In the genomic region with DNA sequence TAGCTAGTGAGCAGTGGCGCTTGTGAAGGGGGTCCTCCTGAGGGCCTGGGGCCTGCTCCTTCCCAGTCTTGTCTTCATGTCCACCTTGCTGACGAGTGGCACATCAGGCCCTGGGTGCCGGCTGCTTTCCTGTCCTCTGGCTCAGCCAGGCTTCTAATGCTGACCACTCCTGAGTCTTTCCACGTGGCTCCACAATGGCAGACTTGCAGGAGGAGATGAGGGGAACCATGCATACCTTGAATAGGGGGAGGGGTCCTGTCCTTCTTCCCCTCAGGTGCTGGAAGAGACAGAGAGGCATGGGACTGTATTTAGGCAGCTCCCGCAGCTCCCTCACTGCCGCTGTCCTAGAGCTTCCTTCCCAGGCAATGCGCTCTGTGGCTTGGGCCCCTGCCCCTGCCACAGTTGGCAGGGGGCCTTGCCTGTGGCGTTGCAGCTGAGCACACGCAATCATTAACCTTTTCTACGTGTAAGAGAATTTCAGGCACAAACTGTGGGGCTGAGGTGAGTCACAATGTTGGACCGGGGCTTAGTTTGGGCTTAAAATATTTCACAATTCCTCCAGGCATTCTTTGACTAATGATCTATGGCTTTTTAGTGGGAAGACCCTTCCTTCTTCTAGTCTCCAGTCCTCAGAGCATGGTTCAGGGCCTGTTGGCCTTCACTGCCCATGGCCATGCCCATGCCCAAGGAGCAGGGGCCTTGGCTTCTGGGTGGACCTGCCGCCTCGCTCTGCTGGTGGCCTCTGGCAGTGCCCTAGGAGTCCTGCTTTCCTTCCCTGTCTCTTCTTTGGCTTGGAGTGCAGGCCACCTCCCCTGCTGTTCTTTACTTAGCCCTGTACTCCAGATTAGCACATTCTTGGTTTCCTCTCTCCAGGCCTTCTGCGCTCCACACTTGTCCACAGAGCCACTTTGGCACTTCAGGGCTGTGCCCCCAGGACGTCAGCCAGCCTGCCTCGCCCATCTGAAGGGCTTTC, we compare ENCODE assay signal across 1 cellular context.
TF ChIP-seq lines count a peak whose summit lies in the region.

No MANE protein-coding gene starts in this region.

TF ChIP-seq in K562, 482 proteins besides CTCF, POLR2A, EP300 and RAD21:
- TF ChIP-seq ZNF583 (CRISPR knock-in tag; IDR thresholded peaks at IDR 0.05) (no peak), ZNF121 (CRISPR knock-in tag; conservative IDR thresholded peaks at IDR 0.05) (no peak), ZNF143 (CRISPR knock-in tag; IDR thresholded peaks at IDR 0.05) (0 out of 2 replicates have a peak, but pooled peaks have one; percentile 11), CEBPB (tag; IDR thresholded peaks at IDR 0.05) (peak; percentile 59), POLR2G (IDR thresholded peaks at IDR 0.05; ENCODE audit: low read depth, low read length) (0 out of 2 replicates have a peak, but pooled peaks have one; percentile 10)
TF ChIP-seq in K562: peak in this region for 3.
